ENCODE assay signal across 8 cellular contexts in genomic region chr3:87503901-87504498, GRCh38.
DNase-seq lines count a peak whose midpoint lies in the region; ATAC-seq and TF ChIP-seq lines count a peak whose summit lies in the region.

No MANE protein-coding gene starts in this region.

- CTCF ChIA-PET in Panc1 (lab: Charles Lee): no interaction called here

- BruUV-seq in Panc1 (replicated peaks; lab: Mats Ljungman, UMichigan): no TSS peak

- H3K36me3 Mint-ChIP-seq in endothelial cell (ENCODE audit: low read depth, unreplicated experiment): no peaks in the 10 kb centered on the region

- no peak overlapping the region for H2AFZ ChIP-seq in neuronal stem cell (ENCODE audit: low read length)

- H3K9me3 Mint-ChIP-seq in endothelial cell (ENCODE audit: unreplicated experiment): no peaks in the 10 kb centered on the region

- no peak overlapping the region for H3K4me2 ChIP-seq in neuronal stem cell (ENCODE audit: insufficient read depth, low read length, poor library complexity, severe bottlenecking)

- peaks cover 1% of the 10 kb centered on the region for H3K27me3 Mint-ChIP-seq in endothelial cell (ENCODE audit: unreplicated experiment)

- no peak overlapping the region for H3K9ac ChIP-seq in neuronal stem cell (ENCODE audit: low read depth, low read length, poor library complexity)

- H4K8ac ChIP-seq in neuronal stem cell (ENCODE audit: low read depth, low read length): no peak overlapping the region

- H2BK120ac ChIP-seq in neuronal stem cell (ENCODE audit: low read depth, low read length): no peak overlapping the region

- ATAC-seq in GM21737 (IDR thresholded peaks at IDR 0.05; ENCODE audit: unreplicated experiment) (peak; percentile 79), Panc1 (no peak)

- POLR2A ChIA-PET in Panc1 (lab: Charles Lee): no interaction called here

- H3K36me3 ChIP-seq in Panc1 (ENCODE audit: control insufficient read depth, insufficient read depth, low read length): no peaks in the 10 kb centered on the region
- H3K36me3 ChIP-seq in neuronal stem cell (replicated peaks in 1 of 2; ENCODE audit: control insufficient read depth in 2 of 2, insufficient read depth in 2 of 2, low read length in 2 of 2): no peaks in the 10 kb centered on the region
- H3K36me3 ChIP-seq in effector memory CD4-positive, alpha-beta T cell (ENCODE audit: control insufficient read depth, insufficient read depth, low read length): no peaks in the 10 kb centered on the region

- H3K27me3 ChIP-seq in Panc1 (ENCODE audit: control insufficient read depth, insufficient read depth, low read length): no peaks in the 10 kb centered on the region
- no peaks in the 10 kb centered on the region for H3K27me3 ChIP-seq in neuronal stem cell (ENCODE audit: control insufficient read depth in 3 of 3, insufficient read depth in 3 of 3, low read depth in 1 of 3, low read length in 3 of 3)
- H3K27me3 ChIP-seq in effector memory CD4-positive, alpha-beta T cell (replicated peaks; ENCODE audit: control insufficient read depth, insufficient read depth, low read length, poor library complexity, severe bottlenecking): no peaks in the 10 kb centered on the region

- H3K4me1 ChIP-seq in Panc1 (ENCODE audit: control insufficient read depth, insufficient read depth, low read length) (no peaks in the 10 kb centered on the region), neuronal stem cell (ENCODE audit: control insufficient read depth in 2 of 2, insufficient read depth in 1 of 2, low read depth in 1 of 2, low read length in 2 of 2) (no peaks in the 10 kb centered on the region)
- H3K4me1 ChIP-seq in effector memory CD4-positive, alpha-beta T cell (ENCODE audit: control insufficient read depth, insufficient read depth, low read length, poor library complexity, severe bottlenecking): no peaks in the 10 kb centered on the region

- H3K27ac ChIP-seq in Panc1 (ENCODE audit: low read length): peak overlapping the region; percentile 34; the same call in 1 of the 2 replicates
- no peak overlapping the region for H3K27ac ChIP-seq in neuronal stem cell (replicated peaks; ENCODE audit: low read length)
- no peak overlapping the region for H3K27ac ChIP-seq in effector memory CD4-positive, alpha-beta T cell (ENCODE audit: insufficient read depth, low read length, poor library complexity, severe bottlenecking)

- H3K4ac ChIP-seq in neuronal stem cell (ENCODE audit: low read length): no peak overlapping the region

- H2BK15ac ChIP-seq in neuronal stem cell (ENCODE audit: low read length): no peak overlapping the region

- no peaks in the 10 kb centered on the region for H3K79me1 ChIP-seq in neuronal stem cell (ENCODE audit: low read depth, low read length)

- H3K18ac ChIP-seq in neuronal stem cell (ENCODE audit: low read length): no peak overlapping the region

- H3K14ac ChIP-seq in neuronal stem cell (ENCODE audit: low read length): no peak overlapping the region

- H4K91ac ChIP-seq in neuronal stem cell (ENCODE audit: low read depth, low read length, poor library complexity): no peak overlapping the region

- no peak overlapping the region for H2AK5ac ChIP-seq in neuronal stem cell (ENCODE audit: low read depth, low read length)

- no CpG with 5 or more reads among the region's 8 CpGs for WGBS in neuronal stem cell (ENCODE audit: extremely low coverage in 2 of 2, insufficient read length in 2 of 2, insufficient replicate concordance in 1 of 2), 2 donors

- peaks cover 3% of the 10 kb centered on the region for H3K4me1 Mint-ChIP-seq in endothelial cell (ENCODE audit: unreplicated experiment)

- no peak overlapping the region for H3K27ac Mint-ChIP-seq in endothelial cell (ENCODE audit: unreplicated experiment)

- H2BK5ac ChIP-seq in neuronal stem cell (ENCODE audit: low read length): no peak overlapping the region

- no peak overlapping the region for H3K23ac ChIP-seq in neuronal stem cell (ENCODE audit: low read depth, low read length, poor library complexity)

- H3K4me3 Mint-ChIP-seq in endothelial cell (ENCODE audit: unreplicated experiment): no peak overlapping the region

- in situ Hi-C loops in Panc1 (cut with HindIII; ENCODE audit: low pct_unique_long_range_greater_than_20kb, low sequenced_read_pairs): no loop called here

- TF ChIP-seq CTCF in Panc1 (IDR thresholded peaks at IDR 0.05) (peak; percentile 56; the same call in 1 of the 2 replicates), endothelial cell (IDR thresholded peaks at IDR 0.05; ENCODE audit: unreplicated experiment) (peak; percentile 74)

- DNase-seq in activated CD4-positive, alpha-beta T cell treated with anti-CD3 and anti-CD28 coated beads for 48 hours: peak; percentile 14
- no peak for DNase-seq in activated CD4-positive, alpha-beta T cell treated with anti-CD3 and anti-CD28 coated beads, Interleukin-2, amount 50 U/mL, for 4 hours
- peak; percentile 14 for DNase-seq in HuH-7.5 (ENCODE audit: low spot score)
- peak; percentile 41 for DNase-seq in Panc1 (ENCODE audit: low read depth, low spot score)
- peak; percentile 31 for DNase-seq in endothelial cell (ENCODE audit: low spot score)
- DNase-seq in neuronal stem cell (ENCODE audit: low spot score): peak; percentile 23
- DNase-seq in effector memory CD4-positive, alpha-beta T cell: no peak

- H3K4me3 ChIP-seq in Panc1 (ENCODE audit: low read depth in 2 of 2, low read length in 2 of 2): no peak overlapping the region
- H3K4me3 ChIP-seq in neuronal stem cell (ENCODE audit: low read length in 2 of 2): no peak overlapping the region
- no peak overlapping the region for H3K4me3 ChIP-seq in effector memory CD4-positive, alpha-beta T cell (ENCODE audit: insufficient read depth, low read depth, low read length, poor library complexity, severe bottlenecking)

- no peaks in the 10 kb centered on the region for H3K9me3 ChIP-seq in Panc1 (ENCODE audit: control insufficient read depth, insufficient read depth, low read depth, low read length)
- H3K9me3 ChIP-seq in neuronal stem cell (replicated peaks in 1 of 2; ENCODE audit: control insufficient read depth in 2 of 2, insufficient read depth in 1 of 2, low read depth in 1 of 2, low read length in 2 of 2): no peaks in the 10 kb centered on the region
- no peaks in the 10 kb centered on the region for H3K9me3 ChIP-seq in effector memory CD4-positive, alpha-beta T cell (ENCODE audit: control insufficient read depth, low read length)

- no peak overlapping the region for H2BK12ac ChIP-seq in neuronal stem cell (ENCODE audit: low read length)

- intact Hi-C loops in Panc1 (cut with micrococcal nuclease; ENCODE audit: unreplicated experiment): loop anchor here (2.0 to 5.0 kb wide), 2 partner anchors 152 to 243 kb away; no protein-coding TSS in a partner anchor

Comparison
In these comparisons a context has a peak if more than half of its experiments do, and no peak if none do; other contexts are left out.
1. DNase-seq: peak in activated CD4-positive, alpha-beta T cell treated with anti-CD3 and anti-CD28 coated beads for 48 hours (single experiment), HuH-7.5 (single experiment), Panc1 (single experiment), endothelial cell (single experiment) and neuronal stem cell (single experiment); none in activated CD4-positive, alpha-beta T cell treated with anti-CD3 and anti-CD28 coated beads, Interleukin-2, amount 50 U/mL, for 4 hours (0 of 2) and effector memory CD4-positive, alpha-beta T cell (0 of 3).